In genomic region chr6:33812669-33813068, GRCh38 we compare ENCODE assay signal across 1 cellular context.
A peak's percentile ranks its signal among the peaks of the same experiment; 100 is the strongest.
TF ChIP-seq lines count a peak whose summit lies in the region.

No MANE protein-coding gene starts in this region.

TF ChIP-seq in HepG2, 621 proteins besides CTCF, POLR2A, EP300 and RAD21 (continued from another document and continues in another):
- TF ChIP-seq ZBTB34 (CRISPR knock-in tag; IDR thresholded peaks at IDR 0.05), result no peak
- no peak for TF ChIP-seq IKZF1 (IDR thresholded peaks at IDR 0.05)
- no peak for TF ChIP-seq ZBTB42 (CRISPR knock-in tag; IDR thresholded peaks at IDR 0.05)
- peak; percentile 98 for TF ChIP-seq ZNF232 (CRISPR knock-in tag; IDR thresholded peaks at IDR 0.05; ENCODE audit: borderline replicate concordance)
- TF ChIP-seq ZNF253 (CRISPR knock-in tag; IDR thresholded peaks at IDR 0.05; ENCODE audit: borderline replicate concordance), result peak; percentile 69; the same call in 1 of the 2 replicates
- no peak for TF ChIP-seq RNF2 (conservative IDR thresholded peaks at IDR 0.05; ENCODE audit: low read depth)
- no peak; the same call in 1 of the 2 replicates for TF ChIP-seq ZBTB38 (CRISPR knock-in tag; IDR thresholded peaks at IDR 0.05)
- no peak for TF ChIP-seq MAFG (CRISPR knock-in tag; IDR thresholded peaks at IDR 0.05)
- TF ChIP-seq ZSCAN29 (CRISPR knock-in tag; conservative IDR thresholded peaks at IDR 0.05), result 0 out of 2 replicates have a peak, but pooled peaks have one; percentile 56
- peak; percentile 98 for TF ChIP-seq KLF6 (CRISPR knock-in tag; IDR thresholded peaks at IDR 0.05)
- TF ChIP-seq CHCHD3 (CRISPR knock-in tag; IDR thresholded peaks at IDR 0.05), result peak; percentile 55; the same call in 1 of the 2 replicates
- peak; percentile 54; the same call in 1 of the 2 replicates for TF ChIP-seq HIVEP1 (CRISPR knock-in tag; IDR thresholded peaks at IDR 0.05)
- peak; percentile 79 for TF ChIP-seq ZNF574 (CRISPR knock-in tag; IDR thresholded peaks at IDR 0.05)
- no peak for TF ChIP-seq ZUFSP (CRISPR knock-in tag; IDR thresholded peaks at IDR 0.05; ENCODE audit: borderline replicate concordance)
- TF ChIP-seq PPARG (CRISPR knock-in tag; conservative IDR thresholded peaks at IDR 0.05), result peak; percentile 63; the same call in 1 of the 2 replicates
- TF ChIP-seq GABPA (IDR thresholded peaks at IDR 0.05; ENCODE audit: low read depth, low read length), result no peak
- no peak for TF ChIP-seq GABPA (CRISPR knock-in tag; IDR thresholded peaks at IDR 0.05; ENCODE audit: low read depth)
- no peak for TF ChIP-seq PHF5A (CRISPR knock-in tag; IDR thresholded peaks at IDR 0.05; ENCODE audit: low read depth, unreplicated experiment)
- peak in 1 of 2 experiments; percentile 50; a peak in 1 of 4 replicates for TF ChIP-seq NR2F1 (CRISPR knock-in tag; IDR thresholded peaks at IDR 0.05)
- TF ChIP-seq MEF2D (CRISPR knock-in tag; IDR thresholded peaks at IDR 0.05), result peak; percentile 70
- 0 out of 2 replicates have a peak, but pooled peaks have one; percentile 80 for TF ChIP-seq ZNF737 (CRISPR knock-in tag; IDR thresholded peaks at IDR 0.05; ENCODE audit: borderline replicate concordance)
- peak; percentile 67 for TF ChIP-seq NCOA2 (CRISPR knock-in tag; IDR thresholded peaks at IDR 0.05)
- TF ChIP-seq ZFP36L2 (CRISPR knock-in tag; IDR thresholded peaks at IDR 0.05), result peak; percentile 95; the same call in 1 of the 2 replicates
- no peak for TF ChIP-seq ZNF576 (CRISPR knock-in tag; IDR thresholded peaks at IDR 0.05)
- TF ChIP-seq FOXA1 (IDR thresholded peaks at IDR 0.05), result no peak
- TF ChIP-seq FOXA1 (CRISPR knock-in tag; IDR thresholded peaks at IDR 0.05), result no peak; the same call in 1 of the 2 replicates
- no peak for TF ChIP-seq PCBP1 (IDR thresholded peaks at IDR 0.05; ENCODE audit: borderline replicate concordance, low read depth, low read length)
- TF ChIP-seq SNAI1 (CRISPR knock-in tag; IDR thresholded peaks at IDR 0.05; ENCODE audit: borderline replicate concordance), result peak; percentile 57; the same call in 1 of the 2 replicates
- 0 out of 2 replicates have a peak, but pooled peaks have one; percentile 69 for TF ChIP-seq ZNF780A (CRISPR knock-in tag; IDR thresholded peaks at IDR 0.05)
- no peak for TF ChIP-seq NBN (conservative IDR thresholded peaks at IDR 0.05)
- TF ChIP-seq NFYC (CRISPR knock-in tag; IDR thresholded peaks at IDR 0.05), result no peak
- peak; percentile 92; the same call in 1 of the 2 replicates for TF ChIP-seq ZNF580 (CRISPR knock-in tag; IDR thresholded peaks at IDR 0.05; ENCODE audit: borderline replicate concordance, low read depth)
- TF ChIP-seq ZNF720 (CRISPR knock-in tag; IDR thresholded peaks at IDR 0.05), result peak; percentile 86; the same call in 1 of the 2 replicates
- TF ChIP-seq AFF4 (CRISPR knock-in tag; IDR thresholded peaks at IDR 0.05), result no peak
- no peak for TF ChIP-seq E2F1 (CRISPR knock-in tag; IDR thresholded peaks at IDR 0.05)
- TF ChIP-seq ZNF577 (CRISPR knock-in tag; IDR thresholded peaks at IDR 0.05; ENCODE audit: borderline replicate concordance, low read depth), result 0 out of 2 replicates have a peak, but pooled peaks have one; percentile 52
- TF ChIP-seq NR3C1 (CRISPR knock-in tag; IDR thresholded peaks at IDR 0.05), result no peak
- TF ChIP-seq ZNF878 (CRISPR knock-in tag; IDR thresholded peaks at IDR 0.05), result no peak; the same call in 1 of the 2 replicates
- TF ChIP-seq ZHX2 (IDR thresholded peaks at IDR 0.05; ENCODE audit: low read depth), result no peak
- TF ChIP-seq ZHX2 (CRISPR knock-in tag; IDR thresholded peaks at IDR 0.05; ENCODE audit: borderline replicate concordance), result peak; percentile 89; the same call in 1 of the 2 replicates
- TF ChIP-seq PAXIP1 (CRISPR knock-in tag; conservative IDR thresholded peaks at IDR 0.05), result no peak; the same call in 1 of the 2 replicates
